Comparison of ENCODE assay signal across 1 cellular context in the genomic region with DNA sequence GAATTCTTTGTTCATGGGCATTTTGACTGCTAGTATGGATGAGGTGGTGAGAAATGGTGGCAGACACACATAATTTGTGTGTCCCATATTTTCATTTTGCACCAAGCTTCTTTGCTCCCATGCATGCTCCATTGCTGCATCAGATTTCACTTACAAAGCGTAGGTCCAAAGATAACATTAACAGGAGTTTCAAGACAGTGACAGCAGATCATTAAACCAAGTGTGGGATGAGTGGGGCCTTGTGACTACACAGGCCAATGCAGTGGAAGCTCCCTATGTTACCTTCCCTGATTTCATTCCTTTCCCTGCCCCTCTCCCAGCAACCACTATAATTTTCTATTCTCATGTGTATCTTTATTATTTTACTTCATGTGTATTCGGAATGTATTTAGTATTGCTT.
TF ChIP-seq lines count a peak whose summit lies in the region.

No MANE protein-coding gene starts in this region.

TF ChIP-seq in IMR-90, 13 proteins besides CTCF, POLR2A, EP300 and RAD21:
- TF ChIP-seq SMC3 (IDR thresholded peaks at IDR 0.05; ENCODE audit: low read depth, low read length): no peak
- no peak for TF ChIP-seq CEBPB (IDR thresholded peaks at IDR 0.05; ENCODE audit: low read depth, low read length)
- no peak for TF ChIP-seq MAZ (IDR thresholded peaks at IDR 0.05; ENCODE audit: borderline replicate concordance, low read depth, low read length)
- no peak for TF ChIP-seq CHD1 (IDR thresholded peaks at IDR 0.05; ENCODE audit: low read depth, low read length)
- TF ChIP-seq NFE2L2 (IDR thresholded peaks at IDR 0.05; ENCODE audit: low read depth, low read length): no peak
- no peak for TF ChIP-seq RCOR1 (IDR thresholded peaks at IDR 0.05; ENCODE audit: insufficient replicate concordance, low read length)
- no peak for TF ChIP-seq MXI1 (IDR thresholded peaks at IDR 0.05; ENCODE audit: borderline replicate concordance, low read depth, low read length)
- no peak for TF ChIP-seq FOS (IDR thresholded peaks at IDR 0.05; ENCODE audit: low read depth, low read length)
- TF ChIP-seq MAFK (IDR thresholded peaks at IDR 0.05; ENCODE audit: low read depth, low read length): no peak
- TF ChIP-seq, protein P1, sequence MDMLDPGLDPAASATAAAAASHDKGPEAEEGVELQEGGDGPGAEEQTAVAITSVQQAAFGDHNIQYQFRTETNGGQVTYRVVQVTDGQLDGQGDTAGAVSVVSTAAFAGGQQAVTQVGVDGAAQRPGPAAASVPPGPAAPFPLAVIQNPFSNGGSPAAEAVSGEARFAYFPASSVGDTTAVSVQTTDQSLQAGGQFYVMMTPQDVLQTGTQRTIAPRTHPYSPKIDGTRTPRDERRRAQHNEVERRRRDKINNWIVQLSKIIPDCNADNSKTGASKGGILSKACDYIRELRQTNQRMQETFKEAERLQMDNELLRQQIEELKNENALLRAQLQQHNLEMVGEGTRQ (IDR thresholded peaks at IDR 0.05; ENCODE audit: low read depth, low read length): no peak
- TF ChIP-seq BHLHE40 (IDR thresholded peaks at IDR 0.05; ENCODE audit: low read depth, low read length): no peak
- TF ChIP-seq, protein P2, sequence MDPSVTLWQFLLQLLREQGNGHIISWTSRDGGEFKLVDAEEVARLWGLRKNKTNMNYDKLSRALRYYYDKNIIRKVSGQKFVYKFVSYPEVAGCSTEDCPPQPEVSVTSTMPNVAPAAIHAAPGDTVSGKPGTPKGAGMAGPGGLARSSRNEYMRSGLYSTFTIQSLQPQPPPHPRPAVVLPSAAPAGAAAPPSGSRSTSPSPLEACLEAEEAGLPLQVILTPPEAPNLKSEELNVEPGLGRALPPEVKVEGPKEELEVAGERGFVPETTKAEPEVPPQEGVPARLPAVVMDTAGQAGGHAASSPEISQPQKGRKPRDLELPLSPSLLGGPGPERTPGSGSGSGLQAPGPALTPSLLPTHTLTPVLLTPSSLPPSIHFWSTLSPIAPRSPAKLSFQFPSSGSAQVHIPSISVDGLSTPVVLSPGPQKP (IDR thresholded peaks at IDR 0.05; ENCODE audit: borderline replicate concordance, low read depth, low read length): no peak
- TF ChIP-seq RFX5 (IDR thresholded peaks at IDR 0.05; ENCODE audit: low read depth, low read length): no peak
